21 cellular contexts compared by ENCODE assay signal in the genomic region with DNA sequence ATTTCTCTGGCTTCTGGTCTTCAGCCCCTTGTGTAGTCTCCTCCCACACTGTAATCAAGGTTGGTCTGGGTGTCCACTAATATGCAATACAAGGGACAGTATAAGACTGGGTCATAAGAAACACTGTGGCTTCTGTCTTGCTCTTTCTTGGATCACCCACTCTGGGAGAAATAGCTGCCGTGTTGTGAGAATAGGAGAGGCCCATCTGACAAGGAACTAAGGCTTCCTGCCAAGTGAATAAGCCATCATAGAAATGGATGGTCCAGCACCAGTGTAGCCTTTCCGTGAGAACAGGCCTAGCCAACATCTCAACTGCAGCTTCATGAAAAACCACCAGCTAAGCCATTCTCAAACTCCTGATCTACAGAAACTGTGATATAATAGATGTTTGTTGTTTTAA.
"Had no signal": no experiment of that assay in that cellular context is flagged by ENCODE, and none has a peak within 500 bp of the region (broad histone marks: within the 10 kb centered on the region; RNA-seq: fewer than 3 reads in every experiment).

No MANE protein-coding gene starts in this region.

- H3K27ac ChIP-seq: colonic mucosa, lower lobe of right lung, spleen, upper lobe of right lung had no signal

- H3K4me3 ChIP-seq: colonic mucosa, esophagus muscularis mucosa, heart left ventricle, lower lobe of right lung, spleen, upper lobe of right lung had no signal

- H3K9me3 Mint-ChIP-seq: activated CD4-positive, alpha-beta memory T cell treated with anti-CD3 and anti-CD28 coated beads for 36 hours; activated naive CD4-positive, alpha-beta T cell treated with anti-CD3 and anti-CD28 coated beads for 36 hours; activated naive CD8-positive, alpha-beta T cell treated with anti-CD3 and anti-CD28 coated beads, Interleukin-2, amount 10 ng/mL, durations not matched to agents 7 days and 5 days; brain; naive B cell had no signal

- DNase-seq: activated CD4-positive, alpha-beta memory T cell treated with anti-CD3 and anti-CD28 coated beads for 36 hours; activated CD4-positive, alpha-beta T cell treated with anti-CD3 and anti-CD28 coated beads for 48 hours; activated naive CD4-positive, alpha-beta T cell treated with anti-CD3 and anti-CD28 coated beads for 36 hours; activated naive CD8-positive, alpha-beta T cell treated with anti-CD3 and anti-CD28 coated beads, Interleukin-2, amount 10 ng/mL, durations not matched to agents 7 days and 5 days; activated T-cell treated with anti-CD3 and anti-CD28 coated beads, Interleukin-2, amount 50 U/mL, for 48 hours; central memory CD4-positive, alpha-beta T cell; colonic mucosa; heart left ventricle; islet precursor cell; left cardiac atrium; lower lobe of right lung; mesendoderm; naive B cell; nucleus accumbens; spleen; stimulated activated CD4-positive, alpha-beta T cell treated with anti-CD3 and anti-CD28 coated beads, Interleukin-4, amount 100 ng/mL, for 24 hours; stimulated activated naive CD4-positive, alpha-beta T cell treated with Interleukin-2 at 50 U/mL for 16 hours; upper lobe of right lung had no signal

- H3K27ac Mint-ChIP-seq: activated CD4-positive, alpha-beta memory T cell treated with anti-CD3 and anti-CD28 coated beads for 36 hours; activated naive CD4-positive, alpha-beta T cell treated with anti-CD3 and anti-CD28 coated beads for 36 hours; activated naive CD8-positive, alpha-beta T cell treated with anti-CD3 and anti-CD28 coated beads, Interleukin-2, amount 10 ng/mL, durations not matched to agents 7 days and 5 days; naive B cell had no signal

- ATAC-seq: lower lobe of right lung, sciatic nerve, upper lobe of right lung had no signal

- H3K36me3 ChIP-seq: colonic mucosa, spleen, upper lobe of right lung had no signal

- H3K27me3 Mint-ChIP-seq: activated CD4-positive, alpha-beta memory T cell treated with anti-CD3 and anti-CD28 coated beads for 36 hours; activated naive CD8-positive, alpha-beta T cell treated with anti-CD3 and anti-CD28 coated beads, Interleukin-2, amount 10 ng/mL, durations not matched to agents 7 days and 5 days; brain; naive B cell had no signal

- H3K4me3 Mint-ChIP-seq: activated CD4-positive, alpha-beta memory T cell treated with anti-CD3 and anti-CD28 coated beads for 36 hours; activated naive CD4-positive, alpha-beta T cell treated with anti-CD3 and anti-CD28 coated beads for 36 hours; activated naive CD8-positive, alpha-beta T cell treated with anti-CD3 and anti-CD28 coated beads, Interleukin-2, amount 10 ng/mL, durations not matched to agents 7 days and 5 days; brain; naive B cell had no signal

- H3K9me3 ChIP-seq: colonic mucosa, esophagus muscularis mucosa, heart left ventricle, lower lobe of right lung, spleen, upper lobe of right lung had no signal

- H3K4me1 Mint-ChIP-seq: activated naive CD8-positive, alpha-beta T cell treated with anti-CD3 and anti-CD28 coated beads, Interleukin-2, amount 10 ng/mL, durations not matched to agents 7 days and 5 days; naive B cell had no signal

- H3K4me1 ChIP-seq: colonic mucosa, spleen, upper lobe of right lung had no signal

- H3K27me3 ChIP-seq: colonic mucosa, esophagus muscularis mucosa, heart left ventricle, spleen, upper lobe of right lung had no signal

- H3K36me3 Mint-ChIP-seq: naive B cell had no signal
